ENCODE assay signal across 21 cellular contexts in the genomic region with DNA sequence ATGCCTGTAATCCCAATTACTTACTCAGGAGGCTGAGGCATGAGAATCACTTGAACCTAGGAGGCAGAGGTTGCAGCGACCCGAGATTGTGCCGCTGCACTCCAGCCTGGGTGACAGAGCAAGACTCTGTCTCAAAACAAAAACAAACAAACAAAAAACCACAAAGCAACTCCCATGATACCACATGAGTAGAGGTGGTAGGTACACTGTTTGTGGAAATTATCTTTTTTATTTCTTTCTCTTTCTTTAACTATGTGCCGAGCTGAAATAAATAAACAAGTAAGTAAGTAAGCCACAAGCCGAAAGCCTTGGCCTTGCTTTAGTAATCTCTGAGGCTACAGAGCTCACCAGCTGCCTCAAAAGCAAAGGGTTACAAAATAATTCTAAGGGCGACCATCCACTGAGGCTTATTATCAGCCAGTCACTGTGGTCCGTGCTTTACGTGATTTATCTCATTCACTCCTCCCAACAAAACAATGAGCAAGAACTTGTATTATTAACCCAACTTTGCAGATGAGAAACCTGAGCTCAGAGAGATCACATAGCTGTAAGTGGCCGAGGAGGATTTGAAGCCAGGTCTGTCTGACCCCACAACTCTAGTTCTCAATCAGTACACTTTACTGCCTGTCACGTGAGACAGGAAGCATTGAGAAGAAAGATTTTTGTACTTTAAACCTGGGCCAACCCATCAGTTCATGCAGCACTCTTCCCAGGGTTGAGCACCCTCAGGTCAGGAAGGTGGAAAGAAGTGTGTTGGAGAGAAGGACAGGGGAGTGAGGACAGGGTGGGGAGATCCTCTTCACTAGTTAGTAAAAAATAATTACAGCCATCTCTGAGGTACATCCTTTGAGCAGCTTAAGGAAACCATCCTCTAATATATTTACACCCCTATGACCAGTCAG.
DNase-seq lines count a peak whose midpoint lies in the region; ATAC-seq and FAIRE-seq lines count a peak whose summit lies in the region.
"Had no signal": no experiment of that assay in that cellular context is flagged by ENCODE, and none has a peak within 500 bp of the region (broad histone marks: within the 10 kb centered on the region; RNA-seq: fewer than 3 reads in every experiment).

No MANE protein-coding gene starts in this region.

- H3K4me3 Mint-ChIP-seq in central memory CD8-positive, alpha-beta T cell, result no peak overlapping the region
- H3K4me3 Mint-ChIP-seq: activated CD4-positive, alpha-beta T cell treated with anti-CD3 and anti-CD28 coated beads, Interleukin-2, amount 10 ng/mL, durations not matched to agents 7 days and 5 days; neural progenitor cell; T-cell had no signal

- H3K27me3 ChIP-seq in mesendoderm (ENCODE audit: insufficient read depth, low read length, poor library complexity), result no peaks in the 10 kb centered on the region
- no peaks in the 10 kb centered on the region for H3K27me3 ChIP-seq in subcutaneous abdominal adipose tissue (ENCODE audit: control insufficient read depth in 5 of 5, insufficient read depth in 4 of 5, low read length in 5 of 5)
- H3K27me3 ChIP-seq: neural progenitor cell had no signal

- peaks cover 10% of the 10 kb centered on the region for H3K4me1 Mint-ChIP-seq in central memory CD8-positive, alpha-beta T cell

- no peak for ATAC-seq in central memory CD8-positive, alpha-beta T cell (replicated peaks; ENCODE audit: extremely low read depth, poor library complexity, severe bottlenecking)
- no peak for ATAC-seq in GM19452 (IDR thresholded peaks at IDR 0.05; ENCODE audit: unreplicated experiment)
- ATAC-seq in GM21515 (IDR thresholded peaks at IDR 0.05; ENCODE audit: unreplicated experiment), result no peak
- ATAC-seq: T-cell had no signal

- H3K4me1 ChIP-seq in mesendoderm (ENCODE audit: control insufficient read depth, low read depth, low read length) (no peaks in the 10 kb centered on the region), subcutaneous abdominal adipose tissue (ENCODE audit: control insufficient read depth in 5 of 5, insufficient read depth in 5 of 5, low read length in 5 of 5) (peaks cover 0 to 50% (median 18%) of the 10 kb centered on the region in 5 donors)
- H3K4me1 ChIP-seq: neural progenitor cell had no signal

- no peak overlapping the region for H3K4me3 ChIP-seq in mesendoderm (ENCODE audit: low read length)
- no peak overlapping the region for H3K4me3 ChIP-seq in subcutaneous abdominal adipose tissue (ENCODE audit: low read depth in 1 of 5, low read length in 5 of 5)
- H3K4me3 ChIP-seq: GM23248, neural progenitor cell had no signal

- H4K5ac ChIP-seq in mesendoderm (ENCODE audit: low read length), result no peak overlapping the region

- no peaks in the 10 kb centered on the region for H3K9me3 ChIP-seq in subcutaneous abdominal adipose tissue (ENCODE audit: control insufficient read depth in 5 of 5, low read length in 5 of 5)

- peaks cover 8% of the 10 kb centered on the region for H3K36me3 Mint-ChIP-seq in central memory CD8-positive, alpha-beta T cell (ENCODE audit: insufficient read depth)

- no peak overlapping the region for H3K18ac ChIP-seq in mesendoderm (ENCODE audit: low read length)

- H3K79me1 ChIP-seq in mesendoderm (ENCODE audit: low read length), result no peaks in the 10 kb centered on the region

- H3K36me3 ChIP-seq in mesendoderm (ENCODE audit: control insufficient read depth, insufficient read depth, low read length) (no peaks in the 10 kb centered on the region), subcutaneous abdominal adipose tissue (ENCODE audit: control insufficient read depth in 5 of 5, insufficient read depth in 5 of 5, low read length in 5 of 5) (peaks cover 0 to 15% (median 4%) of the 10 kb centered on the region in 5 donors)
- H3K36me3 ChIP-seq: neural progenitor cell had no signal

- peak overlapping the region; percentile 9 for H3K27ac Mint-ChIP-seq in central memory CD8-positive, alpha-beta T cell (ENCODE audit: low read depth)
- H3K27ac Mint-ChIP-seq: activated CD4-positive, alpha-beta T cell treated with anti-CD3 and anti-CD28 coated beads, Interleukin-2, amount 10 ng/mL, durations not matched to agents 7 days and 5 days; neural progenitor cell; T-cell had no signal

- DNase-seq in HTR-8/SVneo (ENCODE audit: insufficient read length, low spot score) (no peak), mesendoderm (no peak), midbrain (lab: John Stamatoyannopoulos, UW) (no peak)
- no peak for DNase-seq in central memory CD8-positive, alpha-beta T cell (ENCODE audit: low spot score in 2 of 2)
- DNase-seq: activated CD4-positive, alpha-beta T cell treated with anti-CD3 and anti-CD28 coated beads, Interleukin-2, amount 10 ng/mL, durations not matched to agents 7 days and 5 days; activated CD8-positive, alpha-beta memory T cell treated with anti-CD3 and anti-CD28 coated beads, Interleukin-2, amount 50 U/mL, for 4 hours; activated gamma-delta T cell; aorta; effector CD8-positive, alpha-beta T cell; GM23248; head of caudate nucleus; mammary epithelial cell; NCI-H1105; NCI-H2081 treated with DMSO at 0.1 percent for 48 hours; NCI-H524; SHP77 treated with DMSO at 0.1 percent for 48 hours; T-cell had no signal

- no peak overlapping the region for H4K8ac ChIP-seq in mesendoderm (ENCODE audit: low read depth, low read length)

- H3K79me2 ChIP-seq in mesendoderm (ENCODE audit: control insufficient read depth, insufficient read depth, low read length), result no peaks in the 10 kb centered on the region

- H3K4me2 ChIP-seq in mesendoderm (ENCODE audit: low read length), result no peak overlapping the region
- H3K4me2 ChIP-seq: neural progenitor cell had no signal

- FAIRE-seq in HTR-8/SVneo (lab: Jason Lieb, UNC), result peak; percentile 9

- no peak overlapping the region for H2AK5ac ChIP-seq in mesendoderm (ENCODE audit: low read length)

- no CpG with 5 or more reads among the region's 10 CpGs for WGBS in mesendoderm (ENCODE audit: extremely low coverage, insufficient coverage, low lambda C conversion rate)

- H3K27me3 Mint-ChIP-seq in central memory CD8-positive, alpha-beta T cell, result no peaks in the 10 kb centered on the region
- H3K27me3 Mint-ChIP-seq: activated CD4-positive, alpha-beta T cell treated with anti-CD3 and anti-CD28 coated beads, Interleukin-2, amount 10 ng/mL, durations not matched to agents 7 days and 5 days; T-cell had no signal

- H2BK15ac ChIP-seq in mesendoderm (replicated peaks; ENCODE audit: low read depth), result no peak overlapping the region

- peak overlapping the region; percentile 2 for H3K4ac ChIP-seq in mesendoderm (ENCODE audit: low read depth, low read length)

- H3K56ac ChIP-seq in mesendoderm (ENCODE audit: low read length), result no peak overlapping the region

- H3K9ac ChIP-seq in mesendoderm (ENCODE audit: low read length) (no peak overlapping the region), subcutaneous abdominal adipose tissue (ENCODE audit: low read length in 5 of 5) (peak overlapping the region in 1 of 5 donors; percentile 27)
- H3K9ac ChIP-seq: GM23248, neural progenitor cell had no signal

- no peaks in the 10 kb centered on the region for H3K9me3 Mint-ChIP-seq in central memory CD8-positive, alpha-beta T cell
- H3K9me3 Mint-ChIP-seq: activated CD4-positive, alpha-beta T cell treated with anti-CD3 and anti-CD28 coated beads, Interleukin-2, amount 10 ng/mL, durations not matched to agents 7 days and 5 days; neural progenitor cell; T-cell had no signal

- H2BK5ac ChIP-seq in mesendoderm (ENCODE audit: low read length), result no peak overlapping the region

- no peak overlapping the region for H3K27ac ChIP-seq in mesendoderm (ENCODE audit: low read depth, low read length)
- peak overlapping the region; percentile 69 for H3K27ac ChIP-seq in subcutaneous abdominal adipose tissue (ENCODE audit: low read depth, low read length)
- H3K27ac ChIP-seq: GM23248, neural progenitor cell had no signal

- H2BK120ac ChIP-seq in mesendoderm (ENCODE audit: low read depth, low read length), result no peak overlapping the region

- H3K23ac ChIP-seq in mesendoderm (ENCODE audit: low read length), result no peak overlapping the region
